ENCODE assay signal across 2 cellular contexts in genomic region chr5:128775537-128775936, GRCh38.
TF ChIP-seq lines count a peak whose summit lies in the region.

No MANE protein-coding gene starts in this region.

TF ChIP-seq in H1, 55 proteins besides CTCF, POLR2A, EP300 and RAD21 (continued from another document):
- no peak for TF ChIP-seq SIX5 (IDR thresholded peaks at IDR 0.05; ENCODE audit: low read depth, low read length)
- no peak for TF ChIP-seq BRCA1 (IDR thresholded peaks at IDR 0.05; ENCODE audit: low read depth, low read length)
- no peak for TF ChIP-seq SP4 (IDR thresholded peaks at IDR 0.05; ENCODE audit: low read length)
- no peak for TF ChIP-seq PHF8 (conservative IDR thresholded peaks at IDR 0.05; ENCODE audit: low read depth, low read length)
- no peak for TF ChIP-seq HDAC2 (IDR thresholded peaks at IDR 0.05; ENCODE audit: borderline replicate concordance in 1 of 2, low read depth in 2 of 2, low read length in 2 of 2)

TF ChIP-seq in neural cell, 6 proteins besides CTCF, POLR2A, EP300 and RAD21:
- TF ChIP-seq, protein P1, sequence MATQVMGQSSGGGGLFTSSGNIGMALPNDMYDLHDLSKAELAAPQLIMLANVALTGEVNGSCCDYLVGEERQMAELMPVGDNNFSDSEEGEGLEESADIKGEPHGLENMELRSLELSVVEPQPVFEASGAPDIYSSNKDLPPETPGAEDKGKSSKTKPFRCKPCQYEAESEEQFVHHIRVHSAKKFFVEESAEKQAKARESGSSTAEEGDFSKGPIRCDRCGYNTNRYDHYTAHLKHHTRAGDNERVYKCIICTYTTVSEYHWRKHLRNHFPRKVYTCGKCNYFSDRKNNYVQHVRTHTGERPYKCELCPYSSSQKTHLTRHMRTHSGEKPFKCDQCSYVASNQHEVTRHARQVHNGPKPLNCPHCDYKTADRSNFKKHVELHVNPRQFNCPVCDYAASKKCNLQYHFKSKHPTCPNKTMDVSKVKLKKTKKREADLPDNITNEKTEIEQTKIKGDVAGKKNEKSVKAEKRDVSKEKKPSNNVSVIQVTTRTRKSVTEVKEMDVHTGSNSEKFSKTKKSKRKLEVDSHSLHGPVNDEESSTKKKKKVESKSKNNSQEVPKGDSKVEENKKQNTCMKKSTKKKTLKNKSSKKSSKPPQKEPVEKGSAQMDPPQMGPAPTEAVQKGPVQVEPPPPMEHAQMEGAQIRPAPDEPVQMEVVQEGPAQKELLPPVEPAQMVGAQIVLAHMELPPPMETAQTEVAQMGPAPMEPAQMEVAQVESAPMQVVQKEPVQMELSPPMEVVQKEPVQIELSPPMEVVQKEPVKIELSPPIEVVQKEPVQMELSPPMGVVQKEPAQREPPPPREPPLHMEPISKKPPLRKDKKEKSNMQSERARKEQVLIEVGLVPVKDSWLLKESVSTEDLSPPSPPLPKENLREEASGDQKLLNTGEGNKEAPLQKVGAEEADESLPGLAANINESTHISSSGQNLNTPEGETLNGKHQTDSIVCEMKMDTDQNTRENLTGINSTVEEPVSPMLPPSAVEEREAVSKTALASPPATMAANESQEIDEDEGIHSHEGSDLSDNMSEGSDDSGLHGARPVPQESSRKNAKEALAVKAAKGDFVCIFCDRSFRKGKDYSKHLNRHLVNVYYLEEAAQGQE (IDR thresholded peaks at IDR 0.05; ENCODE audit: borderline replicate concordance), result peak; percentile 94
- no peak for TF ChIP-seq EZH2 (IDR thresholded peaks at IDR 0.05; ENCODE audit: borderline replicate concordance, insufficient read depth, low read length, poor library complexity, severe bottlenecking)
